Comparison of ENCODE assay signal across 21 cellular contexts in the genomic region with DNA sequence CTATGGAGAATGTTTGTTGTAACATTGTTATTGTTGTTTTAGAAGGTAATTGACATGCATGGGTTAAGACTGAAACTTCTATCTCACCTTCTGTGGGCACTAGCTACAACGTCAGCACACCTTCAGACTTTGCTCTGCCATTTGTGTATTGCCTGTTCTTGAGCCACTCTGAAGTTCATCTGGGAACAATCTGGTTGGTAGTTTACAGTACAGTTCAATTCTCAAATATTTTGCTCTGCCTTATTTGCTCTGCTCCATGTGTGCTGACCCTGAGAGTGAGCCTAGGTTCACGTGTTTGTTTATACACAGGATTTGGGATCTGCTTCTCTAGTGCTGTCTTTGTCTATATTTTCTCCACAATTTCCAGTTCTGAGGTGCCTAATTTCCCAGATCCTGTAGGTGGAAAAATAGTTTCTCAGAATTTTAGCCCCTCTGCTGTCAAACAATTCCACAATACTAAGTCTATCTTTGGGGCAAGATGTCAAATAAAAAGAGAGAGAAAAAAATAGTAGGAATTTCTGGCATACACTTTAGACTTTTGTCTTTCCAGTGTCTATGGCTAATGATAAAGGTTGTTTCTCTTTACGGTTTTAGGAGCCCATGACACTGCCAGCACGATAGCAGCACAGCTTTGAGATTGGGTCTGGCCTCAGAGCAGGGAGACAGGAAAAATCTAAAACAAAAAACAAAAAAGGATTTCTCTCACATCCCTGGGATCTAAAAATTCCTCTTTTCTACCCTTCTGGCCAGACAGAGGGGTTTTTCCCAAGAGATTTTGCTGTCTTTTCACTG.
DNase-seq lines count a peak whose midpoint lies in the region; ATAC-seq, FAIRE-seq and TF ChIP-seq lines count a peak whose summit lies in the region.
"Had no signal": no experiment of that assay in that cellular context is flagged by ENCODE, and none has a peak within 500 bp of the region (broad histone marks: within the 10 kb centered on the region; RNA-seq: fewer than 3 reads in every experiment).

No MANE protein-coding gene starts in this region.

- no peak for TF ChIP-seq CTCF in H1 (IDR thresholded peaks at IDR 0.05; ENCODE audit: control extremely low read depth in 1 of 3, insufficient read depth in 1 of 3, low read depth in 1 of 3, low read length in 3 of 3)
- no peak for TF ChIP-seq CTCF in HepG2 (CRISPR knock-in tag; IDR thresholded peaks at IDR 0.05)
- no peak for TF ChIP-seq CTCF in PC-3 (conservative IDR thresholded peaks at IDR 0.05; ENCODE audit: low read depth, low read length)

- peak; percentile 100 for ATAC-seq in HepG2
- ATAC-seq in PC-3, result no peak
- no peak for ATAC-seq in Right ventricle myocardium inferior
- ATAC-seq: CD8-positive, alpha-beta T cell had no signal

- H2BK12ac ChIP-seq in H1 (ENCODE audit: low read depth, low read length) (no peak overlapping the region), neuronal stem cell (ENCODE audit: low read length) (no peak overlapping the region)

- H3K4me3 ChIP-seq in H1 (ENCODE audit: extremely low read depth in 1 of 4, insufficient read depth in 2 of 4, low read depth in 3 of 4, low read length in 4 of 4) (no peak overlapping the region), HepG2 (replicated peaks in 1 of 3; ENCODE audit: insufficient read depth in 1 of 3, low read depth in 2 of 3, low read length in 3 of 3) (peak overlapping the region in 2 of 3 experiments; percentile 8 to 29; a peak in 2 of 6 replicates), neuronal stem cell (ENCODE audit: low read length in 2 of 2) (no peak overlapping the region), PC-3 (ENCODE audit: low read length) (no peak overlapping the region)

- H4K8ac ChIP-seq in H1 (ENCODE audit: extremely low read depth, insufficient read depth, low read length) (no peak overlapping the region), neuronal stem cell (ENCODE audit: low read depth, low read length) (no peak overlapping the region)

- H2BK15ac ChIP-seq in H1 (ENCODE audit: low read length) (no peak overlapping the region), neuronal stem cell (ENCODE audit: low read length) (no peak overlapping the region)

- WGBS in H1 (ENCODE audit: extremely low coverage in 1 of 2, insufficient coverage in 1 of 2, insufficient read length in 1 of 2, insufficient replicate concordance in 2 of 2, low coverage in 1 of 2, low lambda C conversion rate in 2 of 2, missing lambda C conversion rate in 1 of 2), 2 experiments, result 94% methylated on average over 4 of the region's 4 CpGs; no CpG with 5 or more reads in 1 of the 2 experiments
- 0% methylated on average over 4 of the region's 4 CpGs for WGBS in HepG2 (ENCODE audit: low lambda C conversion rate)
- WGBS in neuronal stem cell (ENCODE audit: extremely low coverage in 2 of 2, insufficient read length in 2 of 2, insufficient replicate concordance in 1 of 2), 2 donors, result no CpG with 5 or more reads among the region's 4 CpGs

- H3K9me3 ChIP-seq in H1 (ENCODE audit: insufficient read depth in 2 of 2, low read depth in 1 of 2, low read length in 1 of 2) (no peaks in the 10 kb centered on the region), HepG2 (ENCODE audit: low read length) (no peaks in the 10 kb centered on the region), neuronal stem cell (replicated peaks in 1 of 2; ENCODE audit: control insufficient read depth in 2 of 2, insufficient read depth in 1 of 2, low read depth in 1 of 2, low read length in 2 of 2) (peaks cover 3 to 4% of the 10 kb centered on the region in 2 donors), PC-3 (ENCODE audit: low read length) (no peaks in the 10 kb centered on the region)

- H3K27ac Mint-ChIP-seq in activated naive CD4-positive, alpha-beta T cell treated with anti-CD3 and anti-CD28 coated beads, Interleukin-2, amount 10 ng/mL, durations not matched to agents 7 days and 5 days, result no peak overlapping the region
- H3K27ac Mint-ChIP-seq: B cell; CD8-positive, alpha-beta T cell had no signal

- H3K9me3 Mint-ChIP-seq in activated naive CD4-positive, alpha-beta T cell treated with anti-CD3 and anti-CD28 coated beads, Interleukin-2, amount 10 ng/mL, durations not matched to agents 7 days and 5 days, result peaks cover 8% of the 10 kb centered on the region

- H2BK5ac ChIP-seq in H1 (ENCODE audit: low read depth, low read length) (no peak overlapping the region), neuronal stem cell (ENCODE audit: low read length) (no peak overlapping the region)

- FAIRE-seq in H1 (lab: Jason Lieb, UNC), result no peak
- FAIRE-seq in HepG2 (lab: Jason Lieb, UNC), result peak; percentile 87
- FAIRE-seq: A204.1, D721Med, G401.6, GM12891, GM19239 had no signal

- no peak overlapping the region for H3K14ac ChIP-seq in H1 (ENCODE audit: insufficient read length)
- H3K14ac ChIP-seq in neuronal stem cell (ENCODE audit: low read length), result no peak overlapping the region

- H2AK5ac ChIP-seq in H1 (ENCODE audit: low read depth, low read length) (no peak overlapping the region), neuronal stem cell (ENCODE audit: low read depth, low read length) (no peak overlapping the region)

- no peak overlapping the region for H3K9ac ChIP-seq in H1 (replicated peaks in 1 of 4; ENCODE audit: extremely low read depth in 1 of 4, low read depth in 3 of 4, low read length in 3 of 4)
- H3K9ac ChIP-seq in HepG2 (ENCODE audit: insufficient read depth, low read depth, low read length), result peak overlapping the region; percentile 36; the same call in 1 of the 2 replicates
- no peak overlapping the region for H3K9ac ChIP-seq in neuronal stem cell (ENCODE audit: low read depth, low read length, poor library complexity)
- no peak overlapping the region for H3K9ac ChIP-seq in PC-3 (ENCODE audit: low read length)

- intact Hi-C loops in HepG2 (cut with micrococcal nuclease; ENCODE audit: unreplicated experiment) (no loop called here), PC-3 (cut with micrococcal nuclease) (no loop called here), Right ventricle myocardium inferior (cut with DNase I) (no loop called here)

- TF ChIP-seq EP300 in H1 (IDR thresholded peaks at IDR 0.05; ENCODE audit: borderline replicate concordance in 1 of 2, low read depth in 2 of 2, low read length in 2 of 2), result no peak
- TF ChIP-seq EP300 in HepG2 (IDR thresholded peaks at IDR 0.05; ENCODE audit: low read depth in 2 of 2, low read length in 2 of 2), result peak in 1 of 2 experiments; percentile 68; a peak in 2 of 4 replicates
- TF ChIP-seq EP300 in HepG2 (CRISPR knock-in tag; IDR thresholded peaks at IDR 0.05; ENCODE audit: borderline replicate concordance), result no peak

- H3K27me3 ChIP-seq in H1 (replicated peaks in 1 of 4; ENCODE audit: control insufficient read depth in 3 of 4, extremely low read depth in 1 of 4, insufficient read depth in 3 of 4, low read length in 3 of 4) (no peaks in the 10 kb centered on the region), HepG2 (ENCODE audit: control insufficient read depth in 1 of 2, insufficient read depth in 2 of 2, low read length in 2 of 2) (no peaks in the 10 kb centered on the region), neuronal stem cell (ENCODE audit: control insufficient read depth in 3 of 3, insufficient read depth in 3 of 3, low read depth in 1 of 3, low read length in 3 of 3) (peaks cover 0 to 2% (median 0%) of the 10 kb centered on the region in 3 experiments), PC-3 (ENCODE audit: low read length) (peaks cover 16% of the 10 kb centered on the region; the same call in 1 of the 2 replicates)

- H3K4me3 Mint-ChIP-seq in activated naive CD4-positive, alpha-beta T cell treated with anti-CD3 and anti-CD28 coated beads, Interleukin-2, amount 10 ng/mL, durations not matched to agents 7 days and 5 days, result no peak overlapping the region
- H3K4me3 Mint-ChIP-seq: B cell; CD8-positive, alpha-beta T cell had no signal

- in situ Hi-C loops in HepG2 (cut with HindIII; ENCODE audit: extremely low pct_ligation_motif_present, low pct_unique_long_range_greater_than_20kb), result no loop called here

- H3K4ac ChIP-seq in H1 (replicated peaks; ENCODE audit: insufficient read length, low read depth, low read length) (no peak overlapping the region), neuronal stem cell (ENCODE audit: low read length) (no peak overlapping the region)

- no peak overlapping the region for H4K5ac ChIP-seq in H1 (ENCODE audit: insufficient read length, low read depth, low read length)

- POLR2A ChIA-PET in H1 (lab: Charles Lee; ENCODE audit: partially characterized antibody) (no interaction called here), HepG2 (lab: Yijun Ruan, JAX) (no interaction called here), PC-3 (lab: Charles Lee; ENCODE audit: unreplicated experiment) (no interaction called here)

- H3F3A ChIP-seq in PC-3 (ENCODE audit: low read length, unreplicated experiment), result no peaks in the 10 kb centered on the region

- no peak for TF ChIP-seq RAD21 in H1 (IDR thresholded peaks at IDR 0.05 in 1 of 2, conservative IDR thresholded peaks at IDR 0.05 in 1 of 2; ENCODE audit: low read depth in 2 of 2, low read length in 2 of 2)
- no peak for TF ChIP-seq RAD21 in HepG2 (CRISPR knock-in tag; IDR thresholded peaks at IDR 0.05)

- H3K36me3 ChIP-seq in H1 (ENCODE audit: control insufficient read depth in 2 of 4, insufficient read depth in 4 of 4, low read length in 3 of 4) (no peaks in the 10 kb centered on the region; a peak in 1 of 8 replicates), HepG2 (replicated peaks in 1 of 2; ENCODE audit: control insufficient read depth in 1 of 2, insufficient read depth in 2 of 2, low read length in 2 of 2) (no peaks in the 10 kb centered on the region), neuronal stem cell (replicated peaks in 1 of 2; ENCODE audit: control insufficient read depth in 2 of 2, insufficient read depth in 2 of 2, low read length in 2 of 2) (no peaks in the 10 kb centered on the region), PC-3 (ENCODE audit: low read depth, low read length) (no peaks in the 10 kb centered on the region)

- H3K27me3 Mint-ChIP-seq in activated naive CD4-positive, alpha-beta T cell treated with anti-CD3 and anti-CD28 coated beads, Interleukin-2, amount 10 ng/mL, durations not matched to agents 7 days and 5 days, result no peaks in the 10 kb centered on the region
- H3K27me3 Mint-ChIP-seq: B cell had no signal

- H3K9me2 ChIP-seq in PC-3 (replicated peaks; ENCODE audit: low read length), result no peaks in the 10 kb centered on the region

- H3K23me2 ChIP-seq in H1 (ENCODE audit: low read depth, low read length), result no peaks in the 10 kb centered on the region

- BruUV-seq in HepG2 (replicated peaks; lab: Mats Ljungman, UMichigan), result no TSS peak
- no TSS peak for BruUV-seq in PC-3 (replicated peaks; lab: Mats Ljungman, UMichigan)

- H4K91ac ChIP-seq in H1 (replicated peaks; ENCODE audit: insufficient read length, low read length) (no peak overlapping the region), neuronal stem cell (ENCODE audit: low read depth, low read length, poor library complexity) (no peak overlapping the region)

- DNase-seq in H1 (ENCODE audit: low read depth in 1 of 2, low spot score in 2 of 2), result no peak
- DNase-seq in HepG2 (ENCODE audit: low spot score), result peak; percentile 70
- DNase-seq in neuronal stem cell (ENCODE audit: low spot score), result no peak
- DNase-seq in PC-3, result no peak
- DNase-seq in NCI-H510A treated with DMSO at 0.1 percent for 48 hours (lab: John Stamatoyannopoulos, UW), result no peak
- DNase-seq in Right ventricle myocardium inferior (ENCODE audit: missing footprints), result no peak
- DNase-seq in activated naive CD4-positive, alpha-beta T cell treated with anti-CD3 and anti-CD28 coated beads, Interleukin-2, amount 10 ng/mL, durations not matched to agents 7 days and 5 days, result no peak
- DNase-seq: CD8-positive, alpha-beta T cell; COR-L47; DMS153; DMS79 treated with DMSO at 0.1 percent for 48 hours; EL; HCEC 1CT; IMR-90 had no signal

- no peak overlapping the region for H2BK120ac ChIP-seq in H1 (replicated peaks; ENCODE audit: low read depth, low read length)
- H2BK120ac ChIP-seq in neuronal stem cell (ENCODE audit: low read depth, low read length), result no peak overlapping the region

- no peak overlapping the region for H3K23ac ChIP-seq in H1 (ENCODE audit: insufficient read length)
- H3K23ac ChIP-seq in neuronal stem cell (ENCODE audit: low read depth, low read length, poor library complexity), result no peak overlapping the region

- H3K27ac ChIP-seq in H1 (ENCODE audit: low read depth, low read length) (no peak overlapping the region), HepG2 (ENCODE audit: extremely low read length, insufficient read depth, low read length) (peak overlapping the region; percentile 89), neuronal stem cell (replicated peaks; ENCODE audit: low read length) (no peak overlapping the region), PC-3 (ENCODE audit: low read length) (no peak overlapping the region)
- H3K27ac ChIP-seq: C4-2B had no signal

- H3K79me1 ChIP-seq in H1 (ENCODE audit: low read depth, low read length) (no peaks in the 10 kb centered on the region), neuronal stem cell (ENCODE audit: low read depth, low read length) (no peaks in the 10 kb centered on the region)

- H3K79me2 ChIP-seq in H1 (ENCODE audit: control insufficient read depth in 1 of 2, insufficient read depth in 2 of 2, low read length in 2 of 2), result no peaks in the 10 kb centered on the region
- H3K79me2 ChIP-seq in HepG2 (ENCODE audit: insufficient read depth, low read length), result no peaks in the 10 kb centered on the region
- no peaks in the 10 kb centered on the region for H3K79me2 ChIP-seq in PC-3 (ENCODE audit: low read length)

- TF ChIP-seq POLR2A in H1 (IDR thresholded peaks at IDR 0.05; ENCODE audit: control extremely low read depth in 1 of 2, low read depth in 2 of 2, low read length in 2 of 2) (no peak), HepG2 (IDR thresholded peaks at IDR 0.05; ENCODE audit: insufficient read depth in 1 of 2, low read depth in 2 of 2, low read length in 2 of 2) (no peak)

- H3K56ac ChIP-seq in H1 (replicated peaks; ENCODE audit: insufficient read length, low read depth, low read length), result no peak overlapping the region

- no peaks in the 10 kb centered on the region for H3K4me1 Mint-ChIP-seq in activated naive CD4-positive, alpha-beta T cell treated with anti-CD3 and anti-CD28 coated beads, Interleukin-2, amount 10 ng/mL, durations not matched to agents 7 days and 5 days
- H3K4me1 Mint-ChIP-seq: B cell had no signal

- CTCF ChIA-PET in H1 (lab: Charles Lee; ENCODE audit: partially characterized antibody), result no interaction called here
- CTCF ChIA-PET in HepG2 (lab: Yijun Ruan, JAX; ENCODE audit: low intra/inter-chr PET ratio, low total read pairs), result no interaction called here
- CTCF ChIA-PET in PC-3 (lab: Charles Lee), result no interaction called here
- CTCF ChIA-PET in activated naive CD4-positive, alpha-beta T cell treated with anti-CD3 and anti-CD28 coated beads, Interleukin-2, amount 10 ng/mL, durations not matched to agents 7 days and 5 days (lab: Charles Lee), result no interaction called here

- H3K4me2 ChIP-seq in H1 (ENCODE audit: insufficient read depth in 1 of 2, low read depth in 2 of 2, low read length in 2 of 2), result no peak overlapping the region
- peak overlapping the region; percentile 50 for H3K4me2 ChIP-seq in HepG2 (ENCODE audit: low read depth, low read length)
- H3K4me2 ChIP-seq in neuronal stem cell (ENCODE audit: insufficient read depth, low read length, poor library complexity, severe bottlenecking), result no peak overlapping the region
- no peak overlapping the region for H3K4me2 ChIP-seq in PC-3 (ENCODE audit: low read length)

- H3K18ac ChIP-seq in H1 (ENCODE audit: extremely low read depth, low read length) (no peak overlapping the region), neuronal stem cell (ENCODE audit: low read length) (no peak overlapping the region)

- H4K20me1 ChIP-seq in H1 (replicated peaks in 1 of 2; ENCODE audit: control insufficient read depth in 1 of 2, insufficient read depth in 2 of 2, low read length in 2 of 2) (no peaks in the 10 kb centered on the region), HepG2 (ENCODE audit: insufficient read depth, low read length) (no peaks in the 10 kb centered on the region), PC-3 (ENCODE audit: low read length) (no peaks in the 10 kb centered on the region)

- no peaks in the 10 kb centered on the region for H3K36me3 Mint-ChIP-seq in activated naive CD4-positive, alpha-beta T cell treated with anti-CD3 and anti-CD28 coated beads, Interleukin-2, amount 10 ng/mL, durations not matched to agents 7 days and 5 days
- H3K36me3 Mint-ChIP-seq: CD8-positive, alpha-beta T cell had no signal

- H2AFZ ChIP-seq in H1 (ENCODE audit: low read length), result peak overlapping the region; percentile 87; the same call in 1 of the 2 replicates
- H2AFZ ChIP-seq in HepG2 (ENCODE audit: low read length), result peak overlapping the region; percentile 66
- H2AFZ ChIP-seq in neuronal stem cell (ENCODE audit: low read length), result peak overlapping the region; percentile 69
- no peak overlapping the region for H2AFZ ChIP-seq in PC-3 (ENCODE audit: low read length)

- no peak overlapping the region for H2BK20ac ChIP-seq in H1 (ENCODE audit: low read length)

- H3K4me1 ChIP-seq in H1 (replicated peaks in 1 of 4; ENCODE audit: control insufficient read depth in 3 of 4, insufficient read depth in 4 of 4, low read length in 3 of 4) (no peaks in the 10 kb centered on the region; a peak in 1 of 7 replicates), HepG2 (ENCODE audit: insufficient read depth, low read length) (peaks cover 29% of the 10 kb centered on the region), neuronal stem cell (ENCODE audit: control insufficient read depth in 2 of 2, insufficient read depth in 1 of 2, low read depth in 1 of 2, low read length in 2 of 2) (peaks cover 0 to 2% of the 10 kb centered on the region in 2 donors), PC-3 (ENCODE audit: insufficient read depth, low read length) (no peaks in the 10 kb centered on the region)

Comparison
In these comparisons a context has a peak if more than half of its experiments do, and no peak if none do; other contexts are left out.
1. H3K4me3 ChIP-seq: peak in HepG2 (2 of 3); none in H1 (0 of 4), neuronal stem cell (0 of 2) and PC-3 (single experiment).